In genomic region chr6:106182455-106182854, GRCh38 we compare ENCODE assay signal across 9 cellular contexts.
DNase-seq lines count a peak whose midpoint lies in the region; ATAC-seq and TF ChIP-seq lines count a peak whose summit lies in the region.
"Had no signal": no experiment of that assay in that cellular context is flagged by ENCODE, and none has a peak within 500 bp of the region (broad histone marks: within the 10 kb centered on the region; RNA-seq: fewer than 3 reads in every experiment).

No MANE protein-coding gene starts in this region.

- no peaks in the 10 kb centered on the region for H3K27me3 ChIP-seq in SJSA1 (replicated peaks)

- peaks cover 19% of the 10 kb centered on the region for H3K4me1 ChIP-seq in SJSA1 (replicated peaks)

- no peaks in the 10 kb centered on the region for H3K9me3 Mint-ChIP-seq in glutamatergic neuron (ENCODE audit: unreplicated experiment)

- no peak overlapping the region for H3K27ac Mint-ChIP-seq in glutamatergic neuron (ENCODE audit: unreplicated experiment)

- ATAC-seq in GM19395 (IDR thresholded peaks at IDR 0.05; ENCODE audit: unreplicated experiment) (peak; percentile 82), HG03039 (IDR thresholded peaks at IDR 0.05; ENCODE audit: unreplicated experiment) (peak; percentile 75)

- H3K4me1 Mint-ChIP-seq in glutamatergic neuron (ENCODE audit: low read depth, unreplicated experiment), result no peaks in the 10 kb centered on the region

- H3K27ac ChIP-seq in SJSA1, result peak overlapping the region; percentile 63

- H3K27me3 Mint-ChIP-seq in glutamatergic neuron (ENCODE audit: unreplicated experiment), result no peaks in the 10 kb centered on the region

- 0 out of 2 replicates have a peak, but pooled peaks cover 3% of the 10 kb centered on the region for H3K36me3 ChIP-seq in SJSA1

- no peak for TF ChIP-seq CTCF in GM12865 (IDR thresholded peaks at IDR 0.05; ENCODE audit: insufficient read depth, low read depth, low read length, missing control alignments)
- no peak for TF ChIP-seq CTCF in glutamatergic neuron (IDR thresholded peaks at IDR 0.05; ENCODE audit: partially characterized antibody, unreplicated experiment)

- DNase-seq in GM12865 (ENCODE audit: low read depth) (peak; percentile 97), SJSA1 (ENCODE audit: low read depth in 1 of 2, low spot score in 2 of 2) (no peak), SHP77 (lab: John Stamatoyannopoulos, UW) (no peak), NCI-H1930 (lab: John Stamatoyannopoulos, UW) (no peak), globus pallidus (ENCODE audit: low spot score) (no peak), glutamatergic neuron (no peak)
- DNase-seq: activated gamma-delta T cell had no signal

- H3K4me3 Mint-ChIP-seq in glutamatergic neuron (ENCODE audit: unreplicated experiment), result no peak overlapping the region

- no peaks in the 10 kb centered on the region for H3K36me3 Mint-ChIP-seq in glutamatergic neuron (ENCODE audit: unreplicated experiment)

- H3K9me3 ChIP-seq in SJSA1 (replicated peaks), result no peaks in the 10 kb centered on the region

- H3K4me3 ChIP-seq in GM12865 (ENCODE audit: low read depth, low read length), result peak overlapping the region; percentile 22; the same call in 1 of the 2 replicates
- no peak overlapping the region for H3K4me3 ChIP-seq in SJSA1
